Comparison of ENCODE assay signal across 22 cellular contexts in the genomic region with DNA sequence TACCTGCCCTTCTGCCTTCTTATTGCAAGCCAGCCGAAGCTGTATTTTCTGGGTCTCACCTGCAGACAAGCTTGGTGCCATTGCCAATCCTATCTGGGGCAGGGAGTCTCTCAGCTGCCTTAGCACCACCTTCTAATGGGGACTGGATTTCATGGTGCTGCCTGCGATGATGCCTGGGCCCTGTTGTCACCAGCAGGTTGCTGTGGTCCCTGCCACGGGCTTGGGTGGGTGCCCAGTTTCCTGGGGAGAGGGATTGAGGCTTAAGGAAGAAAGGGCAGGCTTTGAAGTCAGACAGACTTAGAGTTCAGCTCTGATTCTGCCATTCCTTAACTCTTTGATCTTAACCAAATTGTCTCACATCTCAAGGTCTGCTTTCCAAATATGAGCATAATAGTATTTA.
DNase-seq lines count a peak whose midpoint lies in the region; ATAC-seq, FAIRE-seq and TF ChIP-seq lines count a peak whose summit lies in the region.
"Had no signal": no experiment of that assay in that cellular context is flagged by ENCODE, and none has a peak within 500 bp of the region (broad histone marks: within the 10 kb centered on the region; RNA-seq: fewer than 3 reads in every experiment).

No MANE protein-coding gene starts in this region.

- no TSS peak for BruUV-seq in PC-9 (replicated peaks; lab: Mats Ljungman, UMichigan)

- H3K36me3 ChIP-seq in PC-9 (ENCODE audit: low read depth) (no peaks in the 10 kb centered on the region), kidney (ENCODE audit: control insufficient read depth in 1 of 2, insufficient read depth in 2 of 2, low read length in 2 of 2) (no peaks in the 10 kb centered on the region)
- H3K36me3 ChIP-seq: BLaER1 had no signal

- DNase-seq in DMS 273 (lab: John Stamatoyannopoulos, UW; ENCODE audit: unreplicated experiment) = peak; percentile 23
- no peak for DNase-seq in DMS 273 treated with DMSO at 0.1 percent for 48 hours (lab: John Stamatoyannopoulos, UW)
- no peak for DNase-seq in PC-9
- DNase-seq in kidney = peak; percentile 52
- peak; percentile 35 for DNase-seq in posterior vena cava (ENCODE audit: low spot score)
- DNase-seq in NCI-H526 treated with DMSO at 0.1 percent for 48 hours (lab: John Stamatoyannopoulos, UW) = no peak
- DNase-seq: Caco-2; CD4-positive, CD25-positive, alpha-beta regulatory T cell; CD8-positive, alpha-beta T cell; DMS53; DMS79 treated with DMSO at 0.1 percent for 48 hours; GOT3; H7; HCEC 1CT had no signal

- peak overlapping the region; percentile 16; the same call in 1 of the 2 replicates for H2AFZ ChIP-seq in PC-9

- intact Hi-C loops in PC-9 (cut with micrococcal nuclease; ENCODE audit: unreplicated experiment) = no loop called here
- intact Hi-C loops in kidney (cut with DNase I) = no loop called here
- intact Hi-C loops in posterior vena cava (cut with DNase I) = no loop called here

- no peak overlapping the region for H3K4me2 ChIP-seq in PC-9
- H3K4me2 ChIP-seq: BLaER1 had no signal

- ATAC-seq in HG03108 (IDR thresholded peaks at IDR 0.05; ENCODE audit: unreplicated experiment) = no peak
- no peak for ATAC-seq in HG02885 (IDR thresholded peaks at IDR 0.05; ENCODE audit: poor library complexity, unreplicated experiment)
- ATAC-seq: CD8-positive, alpha-beta T cell had no signal

- H3K9ac ChIP-seq in kidney (ENCODE audit: low read length in 2 of 2) = no peak overlapping the region
- H3K9ac ChIP-seq: BLaER1 had no signal

- FAIRE-seq in kidney (lab: Jason Lieb, UNC) = no peak
- FAIRE-seq: A204.1, G401.6, GM12892 had no signal

- no peaks in the 10 kb centered on the region for H3K9me3 ChIP-seq in PC-9 (ENCODE audit: insufficient read depth, low read depth)
- no peaks in the 10 kb centered on the region for H3K9me3 ChIP-seq in kidney (ENCODE audit: control insufficient read depth in 1 of 2, low read length in 2 of 2)
- H3K9me3 ChIP-seq: Caco-2 had no signal

- POLR2A ChIA-PET in PC-9 (lab: Charles Lee; ENCODE audit: unreplicated experiment) = no interaction called here

- H3K79me2 ChIP-seq in PC-9 (ENCODE audit: low read depth) = no peaks in the 10 kb centered on the region

- CTCF ChIA-PET in PC-9 (lab: Charles Lee) = no interaction called here

- no peaks in the 10 kb centered on the region for H4K20me1 ChIP-seq in PC-9 (ENCODE audit: insufficient read depth)
- H4K20me1 ChIP-seq: BLaER1 had no signal

- H3K27me3 ChIP-seq in PC-9 (ENCODE audit: insufficient read depth, low read depth) = no peaks in the 10 kb centered on the region
- H3K27me3 ChIP-seq: BLaER1 had no signal

- no peaks in the 10 kb centered on the region for H3K4me1 ChIP-seq in PC-9 (replicated peaks; ENCODE audit: insufficient read depth)
- no peaks in the 10 kb centered on the region for H3K4me1 ChIP-seq in kidney (ENCODE audit: control insufficient read depth in 1 of 2, insufficient read depth in 1 of 2, low read depth in 1 of 2, low read length in 2 of 2)
- H3K4me1 ChIP-seq: BLaER1, Caco-2 had no signal

- TF ChIP-seq CTCF in PC-9 (conservative IDR thresholded peaks at IDR 0.05) = no peak
- TF ChIP-seq CTCF in kidney (IDR thresholded peaks at IDR 0.05; ENCODE audit: borderline replicate concordance, extremely low read depth, insufficient read depth) = no peak

- H3F3A ChIP-seq in PC-9 (ENCODE audit: insufficient read depth, low read depth) = no peaks in the 10 kb centered on the region

- H3K9me2 ChIP-seq in PC-9 (ENCODE audit: insufficient read depth) = no peaks in the 10 kb centered on the region

- H3K4me3 ChIP-seq in PC-9 = no peak overlapping the region
- no peak overlapping the region for H3K4me3 ChIP-seq in kidney (ENCODE audit: low read length in 2 of 2)
- H3K4me3 ChIP-seq: BLaER1 had no signal

- H3K27ac ChIP-seq in PC-9 (no peak overlapping the region), kidney (ENCODE audit: low read depth in 2 of 2, low read length in 2 of 2) (no peak overlapping the region)
- H3K27ac ChIP-seq: 22Rv1, BLaER1, C4-2B had no signal

Comparison
In these comparisons a context has a peak if more than half of its experiments do, and no peak if none do; other contexts are left out.
1. DNase-seq: peak in DMS 273 (single experiment), kidney (single experiment) and posterior vena cava (single experiment); none in DMS 273 treated with DMSO at 0.1 percent for 48 hours (single experiment), PC-9 (0 of 2) and NCI-H526 treated with DMSO at 0.1 percent for 48 hours (single experiment).